9 cellular contexts compared by ENCODE assay signal in genomic region chr6:11172501-11173337, GRCh38. TPM values are rescaled to one million over a fixed set of nuclear protein-coding genes. Genes with fewer than 3 reads are reported as not detected.
DNase-seq lines count a peak whose midpoint lies in the region; ATAC-seq and TF ChIP-seq lines count a peak whose summit lies in the region.
"Had no signal": no experiment of that assay in that cellular context is flagged by ENCODE, and none has a peak within 500 bp of the region (broad histone marks: within the 10 kb centered on the region; RNA-seq: fewer than 3 reads in every experiment).

No MANE protein-coding gene starts in this region.

- no TSS peak for BruUV-seq in mammary epithelial cell (replicated peaks; lab: Mats Ljungman, UMichigan)

- H3K79me2 ChIP-seq in MM.1S (ENCODE audit: low read length), result no peaks in the 10 kb centered on the region
- no peaks in the 10 kb centered on the region for H3K79me2 ChIP-seq in mammary epithelial cell (ENCODE audit: insufficient read depth, low read length)

- no peak overlapping the region for H3K9ac ChIP-seq in MM.1S (ENCODE audit: low read length)
- H3K9ac ChIP-seq in mammary epithelial cell (ENCODE audit: insufficient read depth, low read length), result no peak overlapping the region
- H3K9ac ChIP-seq: BLaER1 treated with 17β-estradiol and CSF1 and Interleukin-3, amounts not matched to agents 10 nM and 100 nM had no signal

- dilution Hi-C loops in mammary epithelial cell (cut with HindIII; ENCODE audit: low sequenced_read_pairs), result no loop called here

- H3K4me1 Mint-ChIP-seq in WTC11, result peaks cover 17% of the 10 kb centered on the region

- peaks cover 5% of the 10 kb centered on the region for H3K9me3 Mint-ChIP-seq in WTC11

- H3K9me3 ChIP-seq in MM.1S (replicated peaks; ENCODE audit: insufficient read depth, low read length) (no peaks in the 10 kb centered on the region), mammary epithelial cell (replicated peaks; ENCODE audit: insufficient read depth, low read length) (no peaks in the 10 kb centered on the region)

- no peaks in the 10 kb centered on the region for H3K36me3 Mint-ChIP-seq in WTC11

- DNase-seq in NCI-H1417 (lab: John Stamatoyannopoulos, UW) (peak; percentile 44 to 86 (median 46)), NCI-H1417 treated with DMSO at 0.1 percent for 48 hours (lab: John Stamatoyannopoulos, UW) (no peak), MM.1S (peak; percentile 36), WTC11 (ENCODE audit: low spot score) (peak; percentile 84), mammary epithelial cell (peak; percentile 32), left kidney (ENCODE audit: low read depth, low spot score) (peak; percentile 88), NCI-H1092 (lab: John Stamatoyannopoulos, UW) (no peak)
- DNase-seq in stimulated activated CD4-positive, alpha-beta T cell treated with anti-CD3 and anti-CD28 coated beads, Interleukin-4, amount 100 ng/mL, for 48 hours (ENCODE audit: low read depth in 2 of 2), result peak; percentile 62 to 82

- no peak overlapping the region for H3K4me3 ChIP-seq in MM.1S (ENCODE audit: low read length)
- no peak overlapping the region for H3K4me3 ChIP-seq in mammary epithelial cell (replicated peaks in 1 of 3; ENCODE audit: insufficient read depth in 1 of 3, low read depth in 2 of 3, low read length in 3 of 3)
- H3K4me3 ChIP-seq: BLaER1 treated with 17β-estradiol and CSF1 and Interleukin-3, amounts not matched to agents 10 nM and 100 nM had no signal

- H3K27ac ChIP-seq in MM.1S (ENCODE audit: low read length), result no peak overlapping the region
- no peak overlapping the region for H3K27ac ChIP-seq in mammary epithelial cell (ENCODE audit: insufficient read depth, low read depth, low read length)
- H3K27ac ChIP-seq: BLaER1 treated with 17β-estradiol and CSF1 and Interleukin-3, amounts not matched to agents 10 nM and 100 nM had no signal

- WGBS in mammary epithelial cell (ENCODE audit: low coverage, missing lambda C conversion rate), result 21% methylated on average over 16 of the region's 17 CpGs

- no peaks in the 10 kb centered on the region for H3F3A ChIP-seq in MM.1S (ENCODE audit: insufficient read depth, low read length)

- ATAC-seq in WTC11, result peak; percentile 85

- H3K4me2 ChIP-seq in MM.1S (ENCODE audit: low read depth, low read length) (peak overlapping the region; percentile 67), mammary epithelial cell (ENCODE audit: insufficient read depth, low read depth, low read length) (peak overlapping the region; percentile 25)
- H3K4me2 ChIP-seq: BLaER1 treated with 17β-estradiol and CSF1 and Interleukin-3, amounts not matched to agents 10 nM and 100 nM had no signal

- H3K27me3 ChIP-seq in MM.1S (replicated peaks; ENCODE audit: insufficient read depth, low read length) (no peaks in the 10 kb centered on the region), mammary epithelial cell (ENCODE audit: insufficient read depth, low read length) (no peaks in the 10 kb centered on the region)
- H3K27me3 ChIP-seq: BLaER1 treated with 17β-estradiol and CSF1 and Interleukin-3, amounts not matched to agents 10 nM and 100 nM had no signal

- H4K20me1 ChIP-seq in MM.1S (ENCODE audit: insufficient read depth, low read length) (no peaks in the 10 kb centered on the region), mammary epithelial cell (ENCODE audit: insufficient read depth, low read length) (no peaks in the 10 kb centered on the region)
- H4K20me1 ChIP-seq: BLaER1 treated with 17β-estradiol and CSF1 and Interleukin-3, amounts not matched to agents 10 nM and 100 nM had no signal

- no peak overlapping the region for H3K27ac Mint-ChIP-seq in WTC11

- POLR2A ChIA-PET in WTC11 (lab: Charles Lee), result interaction anchor here (0.6 kb wide), 1 partner anchor 101 kb away, joined by 3 read pairs; no protein-coding TSS in a partner anchor

- H3K9me2 ChIP-seq in MM.1S (replicated peaks; ENCODE audit: insufficient read depth, low read length), result no peaks in the 10 kb centered on the region

- in situ Hi-C loops in mammary epithelial cell (cut with MboI; ENCODE audit: low sequenced_read_pairs in 2 of 2), result no loop called here

- H2AFZ ChIP-seq in MM.1S (ENCODE audit: low read length) (peak overlapping the region; percentile 57; the same call in 1 of the 2 replicates), mammary epithelial cell (ENCODE audit: low read depth, low read length) (peak overlapping the region; percentile 14)

- H3K27me3 Mint-ChIP-seq in WTC11 (ENCODE audit: low read depth), result no peaks in the 10 kb centered on the region; the same call in 1 of the 2 replicates

- CTCF ChIA-PET in WTC11 (lab: Charles Lee) (interaction anchor here (0.6 to 3.3 kb wide), 18 partner anchors 15 to 326 kb away, joined by 3 to 19 read pairs (median 4); partner anchors contain the start of gene NEDD9), mammary epithelial cell (lab: Charles Lee; ENCODE audit: low non-redundant PET) (no interaction called here)

- TF ChIP-seq CTCF in MM.1S (IDR thresholded peaks at IDR 0.05; ENCODE audit: low read length) (peak; percentile 89), WTC11 (IDR thresholded peaks at IDR 0.05) (peak; percentile 91), mammary epithelial cell (conservative IDR thresholded peaks at IDR 0.05 in 1 of 2, IDR thresholded peaks at IDR 0.05 in 1 of 2; ENCODE audit: extremely low read depth in 1 of 2, insufficient read depth in 1 of 2, low read depth in 1 of 2, low read length in 2 of 2) (peak; percentile 72 to 84)

- H3K4me3 Mint-ChIP-seq in WTC11, result peak overlapping the region; percentile 17; the same call in 1 of the 2 replicates

- H3K36me3 ChIP-seq in MM.1S (replicated peaks; ENCODE audit: insufficient read depth, low read length) (no peaks in the 10 kb centered on the region), mammary epithelial cell (ENCODE audit: insufficient read depth, low read length) (no peaks in the 10 kb centered on the region)
- H3K36me3 ChIP-seq: BLaER1 treated with 17β-estradiol and CSF1 and Interleukin-3, amounts not matched to agents 10 nM and 100 nM had no signal

- H3K4me1 ChIP-seq in MM.1S (ENCODE audit: low read length) (no peaks in the 10 kb centered on the region), mammary epithelial cell (ENCODE audit: insufficient read depth, low read length) (peaks cover 8% of the 10 kb centered on the region)

- intact Hi-C loops in mammary epithelial cell (cut with micrococcal nuclease), result loop anchor here (1.0 to 10.0 kb wide), 7 partner anchors 28 to 324 kb away; partner anchors contain the start of gene NEDD9

TF ChIP-seq in WTC11, 78 proteins besides CTCF, POLR2A, EP300 and RAD21:
- TF ChIP-seq GABPB1 (CRISPR knock-in tag; IDR thresholded peaks at IDR 0.05) (peak; percentile 17; the same call in 1 of the 2 replicates), SMAD3 (CRISPR knock-in tag; IDR thresholded peaks at IDR 0.05; ENCODE audit: borderline replicate concordance) (no peak), TEAD1 (CRISPR knock-in tag; IDR thresholded peaks at IDR 0.05) (0 out of 2 replicates have a peak, but pooled peaks have one; percentile 0), ETV6 (CRISPR knock-in tag; IDR thresholded peaks at IDR 0.05) (peak; percentile 41; the same call in 1 of the 2 replicates), NR2C2 (CRISPR knock-in tag; IDR thresholded peaks at IDR 0.05) (no peak), FOXJ3 (CRISPR knock-in tag; IDR thresholded peaks at IDR 0.05; ENCODE audit: borderline replicate concordance) (no peak), EMX1 (CRISPR knock-in tag; IDR thresholded peaks at IDR 0.05) (no peak)

RNA-seq across cellular contexts. Expression of gene NEDD9, which starts 59.7 kb away (rescaled TPM):
- total RNA-seq in WTC11 (2021) (7.0 to 9.8 TPM (median 8.3 TPM) in 3 replicates), mammary epithelial cell (10 to 100 TPM in 1 of 2 donors, 1 to 10 TPM in 1; 7.8 to 69.7 TPM)
- polyA plus RNA-seq in mammary epithelial cell, result 4.8 TPM
- polyA minus RNA-seq in mammary epithelial cell, result 3.5 TPM

Comparison
In these comparisons a context has a peak if more than half of its experiments do, and no peak if none do; other contexts are left out.
1. DNase-seq: peak in NCI-H1417 (3 of 3), MM.1S (single experiment), WTC11 (single experiment), mammary epithelial cell (single experiment), left kidney (single experiment) and stimulated activated CD4-positive, alpha-beta T cell treated with anti-CD3 and anti-CD28 coated beads, Interleukin-4, amount 100 ng/mL, for 48 hours (2 of 2); none in NCI-H1417 treated with DMSO at 0.1 percent for 48 hours (single experiment) and NCI-H1092 (single experiment).
2. Peak in every context shown above with its lines, with median percentiles within 50 percentile points of each other: CTCF ChIP-seq.